Comparison of ENCODE assay signal across 21 cellular contexts in genomic region chr10:43872644-43873043, GRCh38.
"Had no signal": no experiment of that assay in that cellular context is flagged by ENCODE, and none has a peak within 500 bp of the region (broad histone marks: within the 10 kb centered on the region; RNA-seq: fewer than 3 reads in every experiment).

No MANE protein-coding gene starts in this region.

- ATAC-seq: heart left ventricle; left lung; lower lobe of right lung; natural killer cell treated with Interleukin-12 subunit alpha and Interleukin-12 subunit beta and Interleukin-15 and Interleukin-18, amount 100 ng/mL, for 72 hours; stimulated activated effector memory CD8-positive, alpha-beta T cell treated with anti-CD3 and anti-CD28 coated beads, Interleukin-12 subunit alpha, Interleukin-12 subunit beta, amount 100 ng/mL, for 72 hours; stimulated activated naive CD8-positive, alpha-beta T cell treated with anti-CD3 and anti-CD28 coated beads, Interleukin-15, Interleukin-2, amounts not matched to agents 100 U/mL and 50 U/mL, for 24 hours had no signal

- H3K9me3 Mint-ChIP-seq: endodermal cell; memory B cell; mesothelial cell of epicardium; natural killer cell treated with Interleukin-12 subunit alpha and Interleukin-12 subunit beta and Interleukin-15 and Interleukin-18, amount 100 ng/mL, for 72 hours; stimulated activated effector memory CD8-positive, alpha-beta T cell treated with anti-CD3 and anti-CD28 coated beads, Interleukin-12 subunit alpha, Interleukin-12 subunit beta, amount 100 ng/mL, for 72 hours; type B pancreatic cell had no signal

- H3K27ac Mint-ChIP-seq: endodermal cell; memory B cell; mesothelial cell of epicardium; natural killer cell treated with Interleukin-12 subunit alpha and Interleukin-12 subunit beta and Interleukin-15 and Interleukin-18, amount 100 ng/mL, for 72 hours; stimulated activated effector memory CD8-positive, alpha-beta T cell treated with anti-CD3 and anti-CD28 coated beads, Interleukin-12 subunit alpha, Interleukin-12 subunit beta, amount 100 ng/mL, for 72 hours; type B pancreatic cell had no signal

- FAIRE-seq: endothelial cell of umbilical vein, islet of Langerhans, small intestine had no signal

- H3K27me3 Mint-ChIP-seq: memory B cell had no signal

- H3K4me1 Mint-ChIP-seq: endodermal cell; memory B cell; stimulated activated effector memory CD8-positive, alpha-beta T cell treated with anti-CD3 and anti-CD28 coated beads, Interleukin-12 subunit alpha, Interleukin-12 subunit beta, amount 100 ng/mL, for 72 hours had no signal

- H3K4me3 Mint-ChIP-seq: endodermal cell; memory B cell; mesothelial cell of epicardium; natural killer cell treated with Interleukin-12 subunit alpha and Interleukin-12 subunit beta and Interleukin-15 and Interleukin-18, amount 100 ng/mL, for 72 hours; stimulated activated effector memory CD8-positive, alpha-beta T cell treated with anti-CD3 and anti-CD28 coated beads, Interleukin-12 subunit alpha, Interleukin-12 subunit beta, amount 100 ng/mL, for 72 hours; type B pancreatic cell had no signal

- DNase-seq: effector CD4-positive, alpha-beta T cell; endodermal cell; erythroblast; foreskin melanocyte; heart left ventricle; hippocampal formation; left lung; lower lobe of right lung; posterior cingulate gyrus; small intestine; stimulated activated CD4-positive, alpha-beta T cell treated with anti-CD3 and anti-CD28 coated beads, Interleukin-12 subunit alpha, Interleukin-12 subunit beta, amount 100 ng/mL, for 4 hours; stimulated activated naive CD8-positive, alpha-beta T cell treated with anti-CD3 and anti-CD28 coated beads, Interleukin-15, Interleukin-2, amounts not matched to agents 100 U/mL and 50 U/mL, for 24 hours; thyroid gland; uterus had no signal

- H3K36me3 Mint-ChIP-seq: memory B cell; mesothelial cell of epicardium; natural killer cell treated with Interleukin-12 subunit alpha and Interleukin-12 subunit beta and Interleukin-15 and Interleukin-18, amount 100 ng/mL, for 72 hours; stimulated activated effector memory CD8-positive, alpha-beta T cell treated with anti-CD3 and anti-CD28 coated beads, Interleukin-12 subunit alpha, Interleukin-12 subunit beta, amount 100 ng/mL, for 72 hours; type B pancreatic cell had no signal
